In genomic region chr12:64824130-64824499, GRCh38 we compare ENCODE assay signal across 8 cellular contexts. TPM values are rescaled to one million over a fixed set of nuclear protein-coding genes. Genes with fewer than 3 reads are reported as not detected.
DNase-seq lines count a peak whose midpoint lies in the region; ATAC-seq and TF ChIP-seq lines count a peak whose summit lies in the region.

No MANE protein-coding gene starts in this region.

- H3K9ac ChIP-seq in muscle layer of colon (ENCODE audit: low read length) = no peak overlapping the region

- H3K27me3 Mint-ChIP-seq in CD4-positive, CD25-positive, alpha-beta regulatory T cell = peaks cover 72% of the 10 kb centered on the region

- no peaks in the 10 kb centered on the region for H3K36me3 ChIP-seq in CD4-positive, CD25-positive, alpha-beta regulatory T cell (ENCODE audit: control insufficient read depth, insufficient read depth, low read length)
- H3K36me3 ChIP-seq in brain microvascular endothelial cell (replicated peaks) = no peaks in the 10 kb centered on the region
- H3K36me3 ChIP-seq in muscle layer of colon (ENCODE audit: insufficient read depth, low read length) = no peaks in the 10 kb centered on the region

- in situ Hi-C loops in brain microvascular endothelial cell (cut with HindIII; ENCODE audit: low pct_ligation_motif_present, low sequenced_read_pairs) = no loop called here

- peaks cover 0 to 16% (median 9%) of the 10 kb centered on the region in 4 donors for H3K4me1 Mint-ChIP-seq in CD4-positive, CD25-positive, alpha-beta regulatory T cell

- peak overlapping the region in 3 of 4 donors; percentile 56 to 63 (median 57) for H3K4me3 Mint-ChIP-seq in CD4-positive, CD25-positive, alpha-beta regulatory T cell

- peaks cover 47% of the 10 kb centered on the region for H3K27me3 ChIP-seq in CD4-positive, CD25-positive, alpha-beta regulatory T cell (ENCODE audit: control insufficient read depth, insufficient read depth, low read length)
- H3K27me3 ChIP-seq in brain microvascular endothelial cell (replicated peaks) = peaks cover 32% of the 10 kb centered on the region
- H3K27me3 ChIP-seq in muscle layer of colon (ENCODE audit: control insufficient read depth in 1 of 2, insufficient read depth in 2 of 2, low read length in 2 of 2) = peaks cover 36 to 40% of the 10 kb centered on the region in 2 donors

- H3K9me3 ChIP-seq in CD4-positive, CD25-positive, alpha-beta regulatory T cell (ENCODE audit: control insufficient read depth in 2 of 2, low read length in 2 of 2) = peaks cover 0 to 3% of the 10 kb centered on the region in 2 experiments
- peaks cover 5% of the 10 kb centered on the region for H3K9me3 ChIP-seq in muscle layer of colon (ENCODE audit: low read length)

- no peak for DNase-seq in CD4-positive, CD25-positive, alpha-beta regulatory T cell
- DNase-seq in brain microvascular endothelial cell (no peak), NCI-H187 treated with DMSO at 0.1 percent for 48 hours (lab: John Stamatoyannopoulos, UW) (no peak), COLO829 (ENCODE audit: low spot score) (no peak), UCSD-AML1 (lab: John Stamatoyannopoulos, UW; ENCODE audit: unreplicated experiment) (no peak), NK-92 (lab: John Stamatoyannopoulos, UW; ENCODE audit: unreplicated experiment) (no peak)

- peaks cover 0 to 5% (median 1%) of the 10 kb centered on the region in 7 donors for H3K9me3 Mint-ChIP-seq in CD4-positive, CD25-positive, alpha-beta regulatory T cell

- no peak overlapping the region for H3K27ac Mint-ChIP-seq in CD4-positive, CD25-positive, alpha-beta regulatory T cell

- no peak overlapping the region for H3K4me3 ChIP-seq in CD4-positive, CD25-positive, alpha-beta regulatory T cell (ENCODE audit: low read depth, low read length)
- H3K4me3 ChIP-seq in brain microvascular endothelial cell (ENCODE audit: low read depth, low read length) = peak overlapping the region; percentile 41
- peak overlapping the region; percentile 49 for H3K4me3 ChIP-seq in muscle layer of colon (ENCODE audit: low read depth in 1 of 2, low read length in 2 of 2)

- H3K27ac ChIP-seq in CD4-positive, CD25-positive, alpha-beta regulatory T cell (ENCODE audit: insufficient read depth, low read length, poor library complexity, severe bottlenecking) = no peak overlapping the region
- H3K27ac ChIP-seq in brain microvascular endothelial cell = no peak overlapping the region
- H3K27ac ChIP-seq in muscle layer of colon (ENCODE audit: low read depth, low read length) = no peak overlapping the region

- no peak for TF ChIP-seq CTCF in brain microvascular endothelial cell (IDR thresholded peaks at IDR 0.05; ENCODE audit: low read depth, low read length, missing control alignments)

- peaks cover 25% of the 10 kb centered on the region for H3K4me1 ChIP-seq in CD4-positive, CD25-positive, alpha-beta regulatory T cell (ENCODE audit: control insufficient read depth, insufficient read depth, low read length, poor library complexity, severe bottlenecking)
- peaks cover 19% of the 10 kb centered on the region for H3K4me1 ChIP-seq in muscle layer of colon (ENCODE audit: insufficient read depth, low read length)

- no peak for ATAC-seq in CD4-positive, CD25-positive, alpha-beta regulatory T cell (ENCODE audit: low read depth in 2 of 2)
- peak; percentile 15 for ATAC-seq in HG02678 (IDR thresholded peaks at IDR 0.05; ENCODE audit: unreplicated experiment)

- H3K36me3 Mint-ChIP-seq in CD4-positive, CD25-positive, alpha-beta regulatory T cell = peaks cover under 1% of the 10 kb centered on the region

RNA-seq across cellular contexts. Expression of gene TBC1D30, which starts 0.3 kb away (rescaled TPM):
- total RNA-seq in CD4-positive, CD25-positive, alpha-beta regulatory T cell = 0.12 TPM
- under 1 TPM in 2 of 4 donors, not detected in 2; 0.07 to 0.25 TPM for polyA plus RNA-seq in CD4-positive, CD25-positive, alpha-beta regulatory T cell
